12 cellular contexts compared by ENCODE assay signal in genomic region chr11:4065601-4066377, GRCh38. TPM values are rescaled to one million over a fixed set of nuclear protein-coding genes. Genes with fewer than 3 reads are reported as not detected.
DNase-seq lines count a peak whose midpoint lies in the region; ATAC-seq and TF ChIP-seq lines count a peak whose summit lies in the region.
"Had no signal": no experiment of that assay in that cellular context is flagged by ENCODE, and none has a peak within 500 bp of the region (broad histone marks: within the 10 kb centered on the region; RNA-seq: fewer than 3 reads in every experiment).

No MANE protein-coding gene starts in this region.

- no peak overlapping the region for H3K9ac ChIP-seq in endodermal cell (ENCODE audit: extremely low read depth, low read length, poor library complexity, severe bottlenecking)

- TF ChIP-seq CTCF in CD14-positive monocyte (IDR thresholded peaks at IDR 0.05), result no peak
- TF ChIP-seq CTCF in endodermal cell (conservative IDR thresholded peaks at IDR 0.05), result no peak

- no peaks in the 10 kb centered on the region for H3K9me3 Mint-ChIP-seq in CD14-positive monocyte
- H3K9me3 Mint-ChIP-seq in endodermal cell, result no peaks in the 10 kb centered on the region
- H3K9me3 Mint-ChIP-seq in naive thymus-derived CD4-positive, alpha-beta T cell, result no peaks in the 10 kb centered on the region
- H3K9me3 Mint-ChIP-seq: activated CD8-positive, alpha-beta T cell treated with anti-CD3 and anti-CD28 coated beads for 36 hours had no signal

- H3K4me3 Mint-ChIP-seq in CD14-positive monocyte (no peak overlapping the region), endodermal cell (no peak overlapping the region)
- peak overlapping the region in 2 of 10 donors; percentile 2 to 35 for H3K4me3 Mint-ChIP-seq in naive thymus-derived CD4-positive, alpha-beta T cell
- H3K4me3 Mint-ChIP-seq: activated CD8-positive, alpha-beta T cell treated with anti-CD3 and anti-CD28 coated beads for 36 hours had no signal

- 97% methylated on average over 2 of the region's 2 CpGs; no CpG with 5 or more reads in 1 of the 2 experiments for WGBS in endodermal cell (ENCODE audit: insufficient coverage in 1 of 2, insufficient read length in 1 of 2), 2 experiments

- ATAC-seq in naive thymus-derived CD4-positive, alpha-beta T cell, result no peak
- no peak for ATAC-seq in GM19397 (IDR thresholded peaks at IDR 0.05; ENCODE audit: unreplicated experiment)

- no peaks in the 10 kb centered on the region for H3K9me3 ChIP-seq in endodermal cell (ENCODE audit: control insufficient read depth, low read length)
- no peaks in the 10 kb centered on the region for H3K9me3 ChIP-seq in naive thymus-derived CD4-positive, alpha-beta T cell (ENCODE audit: control insufficient read depth in 2 of 3, low read length in 3 of 3)
- H3K9me3 ChIP-seq: breast epithelium, prostate gland, tibial artery had no signal

- POLR2A ChIA-PET in naive thymus-derived CD4-positive, alpha-beta T cell (lab: Charles Lee), result interaction anchor here (0.6 to 3.3 kb wide), 7 partner anchors 8 to 310 kb away, joined by 3 to 10 read pairs (median 4); no protein-coding TSS in a partner anchor

- no peak overlapping the region for H3K27ac ChIP-seq in endodermal cell (ENCODE audit: low read depth, low read length)
- H3K27ac ChIP-seq in naive thymus-derived CD4-positive, alpha-beta T cell (ENCODE audit: low read depth, low read length), result peak overlapping the region; percentile 15
- H3K27ac ChIP-seq: prostate gland had no signal

- intact Hi-C loops in CD14-positive monocyte (cut with micrococcal nuclease), result loop anchor here in 1 of 2 donors (10.0 kb wide), 1 partner anchor 141 kb away; no protein-coding TSS in a partner anchor
- intact Hi-C loops in naive thymus-derived CD4-positive, alpha-beta T cell (cut with micrococcal nuclease), result no loop called here

- H3K4me1 Mint-ChIP-seq in CD14-positive monocyte, result peaks cover 38% of the 10 kb centered on the region
- H3K4me1 Mint-ChIP-seq in endodermal cell, result peaks cover 9% of the 10 kb centered on the region
- peaks cover 49 to 70% (median 69%) of the 10 kb centered on the region in 7 donors for H3K4me1 Mint-ChIP-seq in naive thymus-derived CD4-positive, alpha-beta T cell

- H3K27me3 Mint-ChIP-seq in CD14-positive monocyte (ENCODE audit: low read depth in 3 of 3) (no peaks in the 10 kb centered on the region), endodermal cell (ENCODE audit: insufficient read depth) (no peaks in the 10 kb centered on the region)
- no peaks in the 10 kb centered on the region for H3K27me3 Mint-ChIP-seq in naive thymus-derived CD4-positive, alpha-beta T cell
- H3K27me3 Mint-ChIP-seq: activated CD8-positive, alpha-beta T cell treated with anti-CD3 and anti-CD28 coated beads for 36 hours had no signal

- peaks cover 52 to 64% of the 10 kb centered on the region in 2 donors for H3K36me3 Mint-ChIP-seq in CD14-positive monocyte
- H3K36me3 Mint-ChIP-seq in endodermal cell (ENCODE audit: low read depth), result no peaks in the 10 kb centered on the region
- H3K36me3 Mint-ChIP-seq in naive thymus-derived CD4-positive, alpha-beta T cell, result peaks cover 6 to 27% (median 18%) of the 10 kb centered on the region in 5 donors

- CTCF ChIA-PET in naive thymus-derived CD4-positive, alpha-beta T cell (lab: Charles Lee), result interaction anchor here (0.6 to 3.2 kb wide), 4 partner anchors 138 to 216 kb away, joined by 3 to 18 read pairs (median 4); partner anchors contain the start of gene STIM1

- H3K27me3 ChIP-seq in endodermal cell (ENCODE audit: control insufficient read depth, insufficient read depth, low read length, poor library complexity, severe bottlenecking) (no peaks in the 10 kb centered on the region), H7 (ENCODE audit: control insufficient read depth, insufficient read depth, low read length) (no peaks in the 10 kb centered on the region)
- H3K27me3 ChIP-seq in naive thymus-derived CD4-positive, alpha-beta T cell (ENCODE audit: control insufficient read depth in 2 of 2, insufficient read depth in 2 of 2, low read length in 2 of 2), result no peaks in the 10 kb centered on the region
- H3K27me3 ChIP-seq: breast epithelium, tibial artery had no signal

- H3K4me3 ChIP-seq in endodermal cell (ENCODE audit: low read length), result no peak overlapping the region
- H3K4me3 ChIP-seq in naive thymus-derived CD4-positive, alpha-beta T cell (ENCODE audit: low read length), result no peak overlapping the region
- no peak overlapping the region for H3K4me3 ChIP-seq in H7 (ENCODE audit: insufficient read depth, low read depth, low read length)
- H3K4me3 ChIP-seq: breast epithelium, prostate gland, tibial artery had no signal

- DNase-seq in CD14-positive monocyte (ENCODE audit: low spot score) (no peak), EL (peak; percentile 17), endodermal cell (peak; percentile 48), H7 (no peak)
- no peak for DNase-seq in naive thymus-derived CD4-positive, alpha-beta T cell
- no peak for DNase-seq in stimulated activated CD4-positive, alpha-beta T cell treated with anti-CD3 and anti-CD28 coated beads, Interleukin-2, amount 100 ng/mL, for 24 hours
- DNase-seq: activated effector memory CD4-positive, alpha-beta T cell treated with Interleukin-2 at 50 U/mL for 16 hours; tibial artery had no signal

- H3K36me3 ChIP-seq in endodermal cell (ENCODE audit: control insufficient read depth, insufficient read depth, low read length), result no peaks in the 10 kb centered on the region
- H3K36me3 ChIP-seq in naive thymus-derived CD4-positive, alpha-beta T cell (ENCODE audit: control insufficient read depth in 2 of 3, insufficient read depth in 3 of 3, low read length in 3 of 3), result peaks cover 0 to 18% (median 4%) of the 10 kb centered on the region in 3 experiments
- H3K36me3 ChIP-seq in H7 (replicated peaks; ENCODE audit: control insufficient read depth, insufficient read depth, low read length), result no peaks in the 10 kb centered on the region
- H3K36me3 ChIP-seq: breast epithelium, prostate gland had no signal

- no peaks in the 10 kb centered on the region for H3K4me1 ChIP-seq in endodermal cell (ENCODE audit: control insufficient read depth, insufficient read depth, low read length)
- peaks cover 26 to 47% of the 10 kb centered on the region in 2 donors for H3K4me1 ChIP-seq in naive thymus-derived CD4-positive, alpha-beta T cell (ENCODE audit: control insufficient read depth in 2 of 2, insufficient read depth in 2 of 2, low read length in 2 of 2)
- H3K4me1 ChIP-seq: breast epithelium, prostate gland had no signal

- H3K27ac Mint-ChIP-seq in CD14-positive monocyte (peak overlapping the region in 4 of 7 donors; percentile 7 to 82 (median 60)), endodermal cell (peak overlapping the region; percentile 20)
- peak overlapping the region in 8 of 9 donors; percentile 55 to 86 (median 72) for H3K27ac Mint-ChIP-seq in naive thymus-derived CD4-positive, alpha-beta T cell

RNA-seq across cellular contexts. Expression of gene RRM1, which starts 28.8 kb away (rescaled TPM):
- 10 to 100 TPM; 11.5 to 16.1 TPM for polyA plus RNA-seq in CD14-positive monocyte
- total RNA-seq in endodermal cell, result 100 to 1,000 TPM in 1 of 2 donors, 10 to 100 TPM in 1; 79.2 to 102 TPM
- 128 TPM for polyA plus RNA-seq in endodermal cell (2013, experiment 1 of 2)
- 129 TPM for polyA plus RNA-seq in endodermal cell (2013, experiment 2 of 2)
- 100 to 1,000 TPM in 1 of 5 experiments, 10 to 100 TPM in 4; 33.6 to 140 (median 40.3) TPM for total RNA-seq in naive thymus-derived CD4-positive, alpha-beta T cell
- polyA plus RNA-seq in naive thymus-derived CD4-positive, alpha-beta T cell, result 10 to 100 TPM; 36.2 to 36.6 TPM
- total RNA-seq in H7 (2014; rRNA removed; shearing (Covaris generic)), result 147 and 153 TPM in 2 replicates

Comparison
In these comparisons a context has a peak if more than half of its experiments do, and no peak if none do; other contexts are left out.
1. DNase-seq: peak in EL (single experiment) and endodermal cell (single experiment); none in CD14-positive monocyte (single experiment), naive thymus-derived CD4-positive, alpha-beta T cell (0 of 9), H7 (single experiment) and stimulated activated CD4-positive, alpha-beta T cell treated with anti-CD3 and anti-CD28 coated beads, Interleukin-2, amount 100 ng/mL, for 24 hours (0 of 2).
2. H3K27ac Mint-ChIP-seq: peak in every context shown above with its lines; median percentile 72 in naive thymus-derived CD4-positive, alpha-beta T cell; 60 in CD14-positive monocyte; 20 in endodermal cell.